10 cellular contexts compared by ENCODE assay signal in the genomic region with DNA sequence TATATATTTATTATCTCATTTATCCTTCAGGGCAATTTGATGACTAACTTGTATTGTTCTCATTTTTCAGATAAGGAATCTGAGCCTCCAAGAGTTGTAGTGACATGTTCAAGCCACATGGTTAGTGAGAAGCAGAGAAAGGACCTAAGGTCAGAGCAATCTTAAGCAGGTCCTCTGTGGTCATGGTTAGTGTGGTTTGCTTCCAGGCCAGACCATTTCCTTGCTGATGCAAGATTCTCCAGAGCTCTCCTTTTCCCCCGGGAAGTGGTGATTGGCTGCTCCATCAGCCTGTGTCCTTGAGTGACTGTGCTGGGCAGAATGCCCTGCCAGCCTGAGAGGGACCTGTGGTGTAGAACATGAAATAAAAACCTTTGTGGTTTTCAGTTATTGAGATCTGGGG.
DNase-seq lines count a peak whose midpoint lies in the region; ATAC-seq and TF ChIP-seq lines count a peak whose summit lies in the region.
"Had no signal": no experiment of that assay in that cellular context is flagged by ENCODE, and none has a peak within 500 bp of the region (broad histone marks: within the 10 kb centered on the region; RNA-seq: fewer than 3 reads in every experiment).

No MANE protein-coding gene starts in this region.

- H3K36me3 Mint-ChIP-seq in CD8-positive, alpha-beta memory T cell = peaks cover 0 to 5% (median 0%) of the 10 kb centered on the region in 3 donors
- H3K36me3 Mint-ChIP-seq in activated CD4-positive, alpha-beta memory T cell treated with anti-CD3 and anti-CD28 coated beads for 36 hours = no peaks in the 10 kb centered on the region
- H3K36me3 Mint-ChIP-seq: mesothelial cell of epicardium had no signal

- no peak overlapping the region for H3K27ac Mint-ChIP-seq in CD8-positive, alpha-beta memory T cell
- H3K27ac Mint-ChIP-seq in activated CD4-positive, alpha-beta memory T cell treated with anti-CD3 and anti-CD28 coated beads for 36 hours = no peak overlapping the region
- H3K27ac Mint-ChIP-seq: mesothelial cell of epicardium had no signal

- TF ChIP-seq CTCF in cardiac muscle cell (IDR thresholded peaks at IDR 0.05; ENCODE audit: low read depth, low read length) (peak; percentile 22), fibroblast of the aortic adventitia (IDR thresholded peaks at IDR 0.05; ENCODE audit: insufficient read depth, low read length) (peak; percentile 34)

- H3K9me3 Mint-ChIP-seq in CD8-positive, alpha-beta memory T cell = no peaks in the 10 kb centered on the region
- no peaks in the 10 kb centered on the region for H3K9me3 Mint-ChIP-seq in activated CD4-positive, alpha-beta memory T cell treated with anti-CD3 and anti-CD28 coated beads for 36 hours
- H3K9me3 Mint-ChIP-seq: mesothelial cell of epicardium had no signal

- intact Hi-C loops in right cardiac atrium (cut with DNase I) = no loop called here
- intact Hi-C loops in activated CD4-positive, alpha-beta memory T cell treated with anti-CD3 and anti-CD28 coated beads for 36 hours (cut with micrococcal nuclease) = no loop called here

- peaks cover 1 to 4% of the 10 kb centered on the region in 2 donors for H3K27me3 Mint-ChIP-seq in CD8-positive, alpha-beta memory T cell
- H3K27me3 Mint-ChIP-seq in activated CD4-positive, alpha-beta memory T cell treated with anti-CD3 and anti-CD28 coated beads for 36 hours = no peaks in the 10 kb centered on the region

- POLR2A ChIA-PET in CD8-positive, alpha-beta memory T cell (lab: Charles Lee) = no interaction called here
- POLR2A ChIA-PET in activated CD4-positive, alpha-beta memory T cell treated with anti-CD3 and anti-CD28 coated beads for 36 hours (lab: Charles Lee) = no interaction called here

- H3K4me1 ChIP-seq in cardiac muscle cell (ENCODE audit: low read depth) (no peaks in the 10 kb centered on the region), right cardiac atrium (ENCODE audit: control insufficient read depth, insufficient read depth, low read length) (no peaks in the 10 kb centered on the region), SJCRH30 (peaks cover 5% of the 10 kb centered on the region)
- no peaks in the 10 kb centered on the region for H3K4me1 ChIP-seq in CD8-positive, alpha-beta memory T cell (ENCODE audit: insufficient read depth, low read length)

- peak in 1 of 2 donors; percentile 96 for DNase-seq in cardiac muscle cell (ENCODE audit: low read depth in 1 of 2, low spot score in 1 of 2)
- no peak for DNase-seq in right cardiac atrium
- DNase-seq in SJCRH30 = peak; percentile 57 to 64
- DNase-seq in fibroblast of the aortic adventitia (ENCODE audit: low read depth) = peak; percentile 97
- DNase-seq in NCI-H187 (lab: John Stamatoyannopoulos, UW) = no peak
- DNase-seq in CD8-positive, alpha-beta memory T cell = no peak
- DNase-seq in NCI-H748 treated with DMSO at 0.1 percent for 48 hours (lab: John Stamatoyannopoulos, UW) = no peak
- no peak for DNase-seq in activated CD4-positive, alpha-beta memory T cell treated with anti-CD3 and anti-CD28 coated beads for 36 hours
- DNase-seq: NCI-H187 treated with DMSO at 0.1 percent for 48 hours had no signal

- H3K4me1 Mint-ChIP-seq in CD8-positive, alpha-beta memory T cell = no peaks in the 10 kb centered on the region
- no peaks in the 10 kb centered on the region for H3K4me1 Mint-ChIP-seq in activated CD4-positive, alpha-beta memory T cell treated with anti-CD3 and anti-CD28 coated beads for 36 hours (ENCODE audit: low read depth)
- H3K4me1 Mint-ChIP-seq: mesothelial cell of epicardium had no signal

- no peak overlapping the region for H3K4me3 Mint-ChIP-seq in CD8-positive, alpha-beta memory T cell
- H3K4me3 Mint-ChIP-seq in activated CD4-positive, alpha-beta memory T cell treated with anti-CD3 and anti-CD28 coated beads for 36 hours = no peak overlapping the region
- H3K4me3 Mint-ChIP-seq: mesothelial cell of epicardium had no signal

- H3K36me3 ChIP-seq in cardiac muscle cell (no peaks in the 10 kb centered on the region), SJCRH30 (no peaks in the 10 kb centered on the region)
- no peaks in the 10 kb centered on the region for H3K36me3 ChIP-seq in CD8-positive, alpha-beta memory T cell (ENCODE audit: insufficient read depth, low read length)

- CTCF ChIA-PET in CD8-positive, alpha-beta memory T cell (lab: Charles Lee) = interaction anchor here (1.4 kb wide), 1 partner anchor 10 kb away, joined by 3 read pairs; no protein-coding TSS in a partner anchor
- CTCF ChIA-PET in activated CD4-positive, alpha-beta memory T cell treated with anti-CD3 and anti-CD28 coated beads for 36 hours (lab: Charles Lee) = no interaction called here

- H3K27ac ChIP-seq in cardiac muscle cell = no peak overlapping the region
- H3K27ac ChIP-seq in right cardiac atrium (ENCODE audit: low read length) = no peak overlapping the region
- H3K27ac ChIP-seq in SJCRH30 = no peak overlapping the region
- H3K27ac ChIP-seq in CD8-positive, alpha-beta memory T cell (ENCODE audit: low read depth, low read length) = no peak overlapping the region

- H3K4me3 ChIP-seq in cardiac muscle cell = no peak overlapping the region
- H3K4me3 ChIP-seq in right cardiac atrium (ENCODE audit: low read length) = no peak overlapping the region
- no peak overlapping the region for H3K4me3 ChIP-seq in SJCRH30
- H3K4me3 ChIP-seq in fibroblast of the aortic adventitia (ENCODE audit: low read depth, low read length) = no peak overlapping the region
- H3K4me3 ChIP-seq in CD8-positive, alpha-beta memory T cell (ENCODE audit: low read length) = no peak overlapping the region

- no peaks in the 10 kb centered on the region for H3K9me3 ChIP-seq in cardiac muscle cell (ENCODE audit: low read depth)
- H3K9me3 ChIP-seq in right cardiac atrium (ENCODE audit: control insufficient read depth, low read length) = no peaks in the 10 kb centered on the region
- peaks cover under 1% of the 10 kb centered on the region for H3K9me3 ChIP-seq in SJCRH30 (replicated peaks)
- no peaks in the 10 kb centered on the region for H3K9me3 ChIP-seq in CD8-positive, alpha-beta memory T cell (ENCODE audit: low read length)

- no peak for ATAC-seq in right cardiac atrium

- WGBS in right cardiac atrium = 63% methylated on average over 1 of the region's 1 CpG

- peaks cover 15% of the 10 kb centered on the region for H3K27me3 ChIP-seq in cardiac muscle cell
- H3K27me3 ChIP-seq in right cardiac atrium (ENCODE audit: control insufficient read depth, insufficient read depth) = no peaks in the 10 kb centered on the region
- H3K27me3 ChIP-seq in SJCRH30 = no peaks in the 10 kb centered on the region
- no peaks in the 10 kb centered on the region for H3K27me3 ChIP-seq in CD8-positive, alpha-beta memory T cell (ENCODE audit: insufficient read depth, low read length, poor library complexity, severe bottlenecking)

Comparison
In these comparisons a context has a peak if more than half of its experiments do, and no peak if none do; other contexts are left out.
1. DNase-seq: peak in SJCRH30 (2 of 2) and fibroblast of the aortic adventitia (single experiment); none in right cardiac atrium (0 of 3), NCI-H187 (0 of 2), CD8-positive, alpha-beta memory T cell (0 of 5), NCI-H748 treated with DMSO at 0.1 percent for 48 hours (single experiment) and activated CD4-positive, alpha-beta memory T cell treated with anti-CD3 and anti-CD28 coated beads for 36 hours (single experiment).